Comparison of ENCODE assay signal across 13 cellular contexts in the genomic region with DNA sequence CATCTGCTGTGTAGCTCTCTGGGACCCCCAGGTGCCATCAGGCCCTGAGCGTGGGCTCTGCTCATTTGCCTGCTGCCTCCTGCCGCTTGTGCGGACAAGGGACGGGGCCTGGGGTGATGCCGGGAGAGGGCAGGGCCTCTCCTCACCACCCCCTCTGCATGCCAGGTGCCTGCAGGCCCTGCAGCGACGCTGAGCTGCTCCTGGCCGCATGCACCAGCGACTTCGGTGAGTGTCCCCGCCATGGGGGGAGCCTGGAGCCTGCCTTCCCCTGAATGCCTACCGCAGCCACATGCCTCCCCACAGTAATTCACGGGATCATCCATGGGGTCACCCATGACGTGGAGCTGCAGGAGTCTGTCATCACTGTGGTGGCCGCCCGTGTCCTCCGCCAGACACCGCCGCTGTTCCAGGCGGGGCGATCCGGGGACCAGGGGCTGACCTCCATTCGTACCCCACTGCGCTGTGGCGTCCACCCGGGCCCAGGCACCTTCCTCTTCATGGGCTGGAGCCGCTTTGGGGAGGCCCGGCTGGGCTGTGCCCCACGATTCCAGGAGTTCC. TPM values are rescaled to one million over a fixed set of nuclear protein-coding genes. Genes with fewer than 3 reads are reported as not detected.
DNase-seq lines count a peak whose midpoint lies in the region; ATAC-seq and TF ChIP-seq lines count a peak whose summit lies in the region.
"Had no signal": no experiment of that assay in that cellular context is flagged by ENCODE, and none has a peak within 500 bp of the region (broad histone marks: within the 10 kb centered on the region; RNA-seq: fewer than 3 reads in every experiment).

No MANE protein-coding gene starts in this region.

- ATAC-seq in HG02610 (IDR thresholded peaks at IDR 0.05; ENCODE audit: unreplicated experiment): no peak
- ATAC-seq in left cardiac atrium: no peak
- ATAC-seq in HG03565 (IDR thresholded peaks at IDR 0.05; ENCODE audit: unreplicated experiment): no peak
- ATAC-seq: activated naive CD4-positive, alpha-beta T cell treated with anti-CD3 and anti-CD28 coated beads, Interleukin-2, amount 50 U/mL, for 72 hours; Right ventricle myocardium inferior had no signal

- H3K36me3 Mint-ChIP-seq in nephron progenitor cell (ENCODE audit: low read depth): no peaks in the 10 kb centered on the region
- H3K36me3 Mint-ChIP-seq: activated naive CD4-positive, alpha-beta T cell treated with anti-CD3 and anti-CD28 coated beads, Interleukin-2, amount 50 U/mL, for 72 hours had no signal

- H3K9me3 ChIP-seq in BLaER1: no peaks in the 10 kb centered on the region
- H3K9me3 ChIP-seq in HAP-1: no peaks in the 10 kb centered on the region
- H3K9me3 ChIP-seq: testis had no signal

- peak overlapping the region; percentile 100 for H3K4me2 ChIP-seq in BLaER1

- H3K27me3 ChIP-seq in BLaER1 (peaks cover 35% of the 10 kb centered on the region), HAP-1 (ENCODE audit: low read depth) (no peaks in the 10 kb centered on the region)
- H3K27me3 ChIP-seq: testis had no signal

- H3K27ac Mint-ChIP-seq in nephron progenitor cell: no peak overlapping the region
- H3K27ac Mint-ChIP-seq: activated naive CD4-positive, alpha-beta T cell treated with anti-CD3 and anti-CD28 coated beads, Interleukin-2, amount 50 U/mL, for 72 hours had no signal

- H3K27me3 Mint-ChIP-seq in nephron progenitor cell (ENCODE audit: low read depth, poor library complexity): peaks cover 21% of the 10 kb centered on the region

- H3K4me3 ChIP-seq in BLaER1: peak overlapping the region; percentile 85
- peak overlapping the region; percentile 46; the same call in 1 of the 2 replicates for H3K4me3 ChIP-seq in HAP-1
- H3K4me3 ChIP-seq in astrocyte of the spinal cord (ENCODE audit: low read depth, low read length): peak overlapping the region; percentile 47
- H3K4me3 ChIP-seq: testis had no signal

- DNase-seq in HAP-1 (ENCODE audit: low spot score in 2 of 2): no peak
- no peak for DNase-seq in astrocyte of the spinal cord (ENCODE audit: low read depth, low spot score)
- no peak for DNase-seq in nephron progenitor cell
- no peak for DNase-seq in left cardiac atrium
- DNase-seq in stimulated activated naive CD4-positive, alpha-beta T cell treated with Interleukin-2 at 50 U/mL for 16 hours (lab: John Stamatoyannopoulos, UW): no peak
- DNase-seq: NCI-H1105 had no signal

- peak overlapping the region; percentile 24; the same call in 1 of the 2 replicates for H3K27ac ChIP-seq in BLaER1
- H3K27ac ChIP-seq: testis had no signal

- in situ Hi-C loops in HAP-1 (cut with MboI; ENCODE audit: low sequenced_read_pairs) (no loop called here), astrocyte of the spinal cord (cut with HindIII; ENCODE audit: low sequenced_read_pairs) (no loop called here)

- intact Hi-C loops in left cardiac atrium (cut with DNase I): loop anchor here in 1 of 2 donors (10.0 kb wide), 1 partner anchor 338 kb away; no protein-coding TSS in a partner anchor

- peak overlapping the region; percentile 80 for H3K4me3 Mint-ChIP-seq in nephron progenitor cell

- H3K4me1 ChIP-seq in BLaER1: peaks cover 68% of the 10 kb centered on the region
- H3K4me1 ChIP-seq in HAP-1: peaks cover 25% of the 10 kb centered on the region

- no peaks in the 10 kb centered on the region for H3K9me3 Mint-ChIP-seq in nephron progenitor cell
- H3K9me3 Mint-ChIP-seq: activated naive CD4-positive, alpha-beta T cell treated with anti-CD3 and anti-CD28 coated beads, Interleukin-2, amount 50 U/mL, for 72 hours had no signal

- peaks cover 32% of the 10 kb centered on the region for H3K4me1 Mint-ChIP-seq in nephron progenitor cell

- peaks cover 47% of the 10 kb centered on the region for H4K20me1 ChIP-seq in BLaER1

- peak overlapping the region; percentile 73; the same call in 1 of the 2 replicates for H3K9ac ChIP-seq in BLaER1

- no peak for TF ChIP-seq CTCF in astrocyte of the spinal cord (IDR thresholded peaks at IDR 0.05; ENCODE audit: low read depth, low read length)
- TF ChIP-seq CTCF in nephron progenitor cell (IDR thresholded peaks at IDR 0.05): no peak

- H3K36me3 ChIP-seq in BLaER1: no peaks in the 10 kb centered on the region
- peaks cover 7% of the 10 kb centered on the region; the same call in 1 of the 2 replicates for H3K36me3 ChIP-seq in HAP-1 (replicated peaks)

RNA-seq across cellular contexts. Expression of gene METRN, which starts 1.9 kb away (rescaled TPM):
- total RNA-seq in left cardiac atrium: 10 to 100 TPM; 53.7 to 56.8 TPM

RNA-seq across cellular contexts. Expression of gene ANTKMT, which starts 4.1 kb away (rescaled TPM):
- total RNA-seq in left cardiac atrium: 10 to 100 TPM; 32.5 to 36.8 TPM

RNA-seq across cellular contexts. Expression of gene CCDC78, which starts 9.4 kb away (rescaled TPM):
- under 1 TPM; 0.50 to 0.56 TPM for total RNA-seq in left cardiac atrium
- total RNA-seq: skeletal muscle tissue had no signal

RNA-seq across cellular contexts. Expression of gene HAGHL, which starts 10.1 kb away (rescaled TPM):
- total RNA-seq in left cardiac atrium: 10 to 100 TPM; 12.0 to 15.8 TPM

RNA-seq across cellular contexts. Expression of gene FBXL16, which starts 11.2 kb away (rescaled TPM):
- 1 to 10 TPM in 1 of 2 donors, under 1 TPM in 1; 0.32 to 1.0 TPM for total RNA-seq in left cardiac atrium
- total RNA-seq: Right ventricle myocardium inferior, skeletal muscle tissue had no signal
